ENCODE assay signal across 1 cellular context in the genomic region with DNA sequence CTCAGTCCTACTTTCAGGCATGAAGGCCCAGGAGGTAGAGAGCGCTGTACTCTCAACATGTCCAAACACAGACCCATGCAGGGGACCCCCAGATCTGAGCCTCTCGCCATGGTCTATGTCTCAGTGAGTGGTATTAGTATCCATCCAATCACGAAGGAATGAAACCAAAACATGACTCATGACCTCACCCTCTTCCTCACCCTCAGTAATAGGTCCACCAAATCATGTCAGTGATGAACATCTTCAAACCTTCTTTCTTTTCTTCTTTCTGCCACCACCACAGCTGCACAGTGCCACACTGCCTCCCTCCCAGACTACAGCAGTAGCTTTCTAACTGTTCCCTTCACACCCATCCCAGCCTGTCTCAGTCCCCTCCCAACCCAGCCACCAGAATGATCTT.
TF ChIP-seq lines count a peak whose summit lies in the region.

No MANE protein-coding gene starts in this region.

TF ChIP-seq in K562, 482 proteins besides CTCF, POLR2A, EP300 and RAD21:
- TF ChIP-seq, protein P1, sequence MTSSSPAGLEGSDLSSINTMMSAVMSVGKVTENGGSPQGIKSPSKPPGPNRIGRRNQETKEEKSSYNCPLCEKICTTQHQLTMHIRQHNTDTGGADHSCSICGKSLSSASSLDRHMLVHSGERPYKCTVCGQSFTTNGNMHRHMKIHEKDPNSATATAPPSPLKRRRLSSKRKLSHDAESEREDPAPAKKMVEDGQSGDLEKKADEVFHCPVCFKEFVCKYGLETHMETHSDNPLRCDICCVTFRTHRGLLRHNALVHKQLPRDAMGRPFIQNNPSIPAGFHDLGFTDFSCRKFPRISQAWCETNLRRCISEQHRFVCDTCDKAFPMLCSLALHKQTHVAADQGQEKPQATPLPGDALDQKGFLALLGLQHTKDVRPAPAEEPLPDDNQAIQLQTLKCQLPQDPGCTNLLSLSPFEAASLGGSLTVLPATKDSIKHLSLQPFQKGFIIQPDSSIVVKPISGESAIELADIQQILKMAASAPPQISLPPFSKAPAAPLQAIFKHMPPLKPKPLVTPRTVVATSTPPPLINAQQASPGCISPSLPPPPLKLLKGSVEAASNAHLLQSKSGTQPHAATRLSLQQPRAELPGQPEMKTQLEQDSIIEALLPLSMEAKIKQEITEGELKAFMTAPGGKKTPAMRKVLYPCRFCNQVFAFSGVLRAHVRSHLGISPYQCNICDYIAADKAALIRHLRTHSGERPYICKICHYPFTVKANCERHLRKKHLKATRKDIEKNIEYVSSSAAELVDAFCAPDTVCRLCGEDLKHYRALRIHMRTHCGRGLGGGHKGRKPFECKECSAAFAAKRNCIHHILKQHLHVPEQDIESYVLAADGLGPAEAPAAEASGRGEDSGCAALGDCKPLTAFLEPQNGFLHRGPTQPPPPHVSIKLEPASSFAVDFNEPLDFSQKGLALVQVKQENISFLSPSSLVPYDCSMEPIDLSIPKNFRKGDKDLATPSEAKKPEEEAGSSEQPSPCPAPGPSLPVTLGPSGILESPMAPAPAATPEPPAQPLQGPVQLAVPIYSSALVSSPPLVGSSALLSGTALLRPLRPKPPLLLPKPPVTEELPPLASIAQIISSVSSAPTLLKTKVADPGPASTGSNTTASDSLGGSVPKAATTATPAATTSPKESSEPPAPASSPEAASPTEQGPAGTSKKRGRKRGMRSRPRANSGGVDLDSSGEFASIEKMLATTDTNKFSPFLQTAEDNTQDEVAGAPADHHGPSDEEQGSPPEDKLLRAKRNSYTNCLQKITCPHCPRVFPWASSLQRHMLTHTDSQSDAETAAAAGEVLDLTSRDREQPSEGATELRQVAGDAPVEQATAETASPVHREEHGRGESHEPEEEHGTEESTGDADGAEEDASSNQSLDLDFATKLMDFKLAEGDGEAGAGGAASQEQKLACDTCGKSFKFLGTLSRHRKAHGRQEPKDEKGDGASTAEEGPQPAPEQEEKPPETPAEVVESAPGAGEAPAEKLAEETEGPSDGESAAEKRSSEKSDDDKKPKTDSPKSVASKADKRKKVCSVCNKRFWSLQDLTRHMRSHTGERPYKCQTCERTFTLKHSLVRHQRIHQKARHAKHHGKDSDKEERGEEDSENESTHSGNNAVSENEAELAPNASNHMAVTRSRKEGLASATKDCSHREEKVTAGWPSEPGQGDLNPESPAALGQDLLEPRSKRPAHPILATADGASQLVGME (CRISPR knock-in tag; IDR thresholded peaks at IDR 0.05) = no peak
- TF ChIP-seq ZKSCAN1 (IDR thresholded peaks at IDR 0.05; ENCODE audit: low read depth, low read length) (no peak), ZNF444 (CRISPR knock-in tag; IDR thresholded peaks at IDR 0.05) (no peak), ZNF408 (CRISPR knock-in tag; IDR thresholded peaks at IDR 0.05; ENCODE audit: low read depth) (no peak), NCOA6 (IDR thresholded peaks at IDR 0.05) (no peak), SUPT5H (IDR thresholded peaks at IDR 0.05) (no peak), ZNF347 (CRISPR knock-in tag; IDR thresholded peaks at IDR 0.05; ENCODE audit: low read depth) (no peak), CREM (IDR thresholded peaks at IDR 0.05; ENCODE audit: low read depth) (no peak), CBX8 (IDR thresholded peaks at IDR 0.05; ENCODE audit: borderline replicate concordance, extremely low read depth, low read depth, low read length, poor library complexity, severe bottlenecking) (no peak), RBM14 (IDR thresholded peaks at IDR 0.05; ENCODE audit: borderline replicate concordance, insufficient read depth, low read depth, low read length) (no peak), JUND (IDR thresholded peaks at IDR 0.05; ENCODE audit: borderline replicate concordance, low read depth, low read length) (no peak), JUND (tag; IDR thresholded peaks at IDR 0.05; ENCODE audit: borderline replicate concordance, low read depth, low read length) (0 out of 3 replicates have a peak, but pooled peaks have one; percentile 8), KLF6 (CRISPR knock-in tag; IDR thresholded peaks at IDR 0.05; ENCODE audit: borderline replicate concordance) (no peak)
- TF ChIP-seq, protein P2, sequence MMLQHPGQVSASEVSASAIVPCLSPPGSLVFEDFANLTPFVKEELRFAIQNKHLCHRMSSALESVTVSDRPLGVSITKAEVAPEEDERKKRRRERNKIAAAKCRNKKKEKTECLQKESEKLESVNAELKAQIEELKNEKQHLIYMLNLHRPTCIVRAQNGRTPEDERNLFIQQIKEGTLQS (IDR thresholded peaks at IDR 0.05) = peak; percentile 61; the same call in 1 of the 2 replicates
- TF ChIP-seq, protein P2 (CRISPR knock-in tag; conservative IDR thresholded peaks at IDR 0.05) = no peak
